Comparison of ENCODE assay signal across 26 cellular contexts in the genomic region with DNA sequence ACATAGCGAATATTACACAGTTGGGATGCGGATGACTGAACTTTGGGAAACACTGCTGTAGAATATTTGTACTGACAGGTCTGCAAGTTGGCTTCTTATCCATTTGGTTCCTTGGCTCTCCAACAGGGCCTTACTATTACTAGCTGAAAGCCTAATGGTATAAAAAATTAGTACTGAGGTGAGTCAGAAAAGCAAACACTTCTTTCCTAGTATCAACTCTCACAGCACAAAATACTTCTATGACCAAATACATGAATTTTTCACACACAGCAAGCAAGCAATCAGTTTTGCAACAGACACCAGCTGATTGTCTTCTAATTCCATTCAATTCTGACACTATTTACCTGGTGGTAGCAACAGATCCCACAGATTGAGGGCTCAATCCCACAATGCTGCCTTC.
"Had no signal": no experiment of that assay in that cellular context is flagged by ENCODE, and none has a peak within 500 bp of the region (broad histone marks: within the 10 kb centered on the region; RNA-seq: fewer than 3 reads in every experiment).

No MANE protein-coding gene starts in this region.

- FAIRE-seq: colon, kidney had no signal

- DNase-seq: dermis blood vessel endothelial cell; dorsolateral prefrontal cortex; effector CD4-positive, alpha-beta T cell; effector memory CD4-positive, alpha-beta T cell; erythroblast; esophagus squamous epithelium; foreskin fibroblast; foreskin melanocyte; gastrocnemius medialis; glutamatergic neuron; head of caudate nucleus; heart right ventricle; hippocampal formation; islet precursor cell; kidney; kidney glomerular epithelial cell; left colon; left ventricle myocardium inferior; lower lobe of right lung; mesenchymal stem cell; mucosa of descending colon; naive B cell; naive thymus-derived CD8-positive, alpha-beta T cell had no signal

- ATAC-seq: esophagus mucosa; gastrocnemius medialis; heart right ventricle; left colon; left lobe of liver; lower lobe of right lung; mucosa of descending colon; naive thymus-derived CD8-positive, alpha-beta T cell had no signal
